Comparison of ENCODE assay signal across 27 cellular contexts in the genomic region with DNA sequence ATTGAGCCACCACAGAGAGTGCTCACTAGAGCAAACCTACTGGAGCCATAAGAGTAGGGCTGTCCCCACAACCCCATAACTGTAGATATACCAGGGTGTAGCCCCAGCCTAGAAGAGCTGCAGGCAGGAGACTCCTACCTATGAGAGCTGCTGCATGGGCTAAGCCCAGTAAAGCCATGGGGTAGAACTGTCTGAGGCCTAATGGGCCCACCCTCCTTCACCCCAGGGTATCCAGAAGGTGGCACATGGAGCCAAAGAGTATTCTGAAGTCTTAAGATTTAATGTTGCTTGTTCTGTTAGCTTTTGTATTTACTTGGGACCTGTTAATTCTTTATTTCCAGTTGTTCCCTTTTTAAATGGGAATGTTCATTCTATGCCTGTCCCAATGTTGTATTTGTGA.
"Had no signal": no experiment of that assay in that cellular context is flagged by ENCODE, and none has a peak within 500 bp of the region (broad histone marks: within the 10 kb centered on the region; RNA-seq: fewer than 3 reads in every experiment).

No MANE protein-coding gene starts in this region.

- H3K27ac ChIP-seq: ascending aorta, body of pancreas, SJSA1 had no signal

- H3K4me1 ChIP-seq: ascending aorta, body of pancreas, SJSA1 had no signal

- H3K9me3 ChIP-seq: ascending aorta, body of pancreas, MG63 had no signal

- FAIRE-seq: bronchial epithelial cell, RCC 7860 had no signal

- H3K4me3 ChIP-seq: ascending aorta, body of pancreas, MG63, SJSA1 had no signal

- H3K27ac Mint-ChIP-seq: activated CD8-positive, alpha-beta T cell treated with anti-CD3 and anti-CD28 coated beads, Interleukin-2, amount 10 ng/mL, durations not matched to agents 7 days and 5 days; T-helper 2 cell treated with Interferon-gamma antibody and Interleukin-4, amounts not matched to agents 5 μg/mL and 100 μg/mL, for 36 hours had no signal

- DNase-seq: activated CD4-positive, alpha-beta T cell treated with anti-CD3 and anti-CD28 coated beads for 4 hours; activated CD8-positive, alpha-beta memory T cell treated with anti-CD3 and anti-CD28 coated beads, Interleukin-2, amount 50 U/mL, for 48 hours; activated CD8-positive, alpha-beta T cell treated with anti-CD3 and anti-CD28 coated beads, Interleukin-2, amount 10 ng/mL, durations not matched to agents 7 days and 5 days; activated naive CD4-positive, alpha-beta T cell treated with anti-CD3 and anti-CD28 coated beads, Interleukin-2, amount 50 U/mL, for 16 hours; activated T-cell treated with anti-CD3 and anti-CD28 coated beads, Interleukin-2, amount 50 U/mL, for 1 hour; amniotic stem cell; body of pancreas; central memory CD4-positive, alpha-beta T cell; MG63; MV-4-11; NCI-H1092 treated with DMSO at 0.1 percent for 48 hours; NCI-H1436; NCI-H1694 treated with DMSO at 0.1 percent for 48 hours; NCI-H2029 treated with DMSO at 0.1 percent for 48 hours; NCI-H345; NCI-H510A; NCI-H69; NK-92 treated with Interleukin-12 subunit alpha and Interleukin-12 subunit beta, amount 100 ng/mL, for 24 hours; SHP77; SW 1271 had no signal

- H3K4me3 Mint-ChIP-seq: activated CD8-positive, alpha-beta T cell treated with anti-CD3 and anti-CD28 coated beads, Interleukin-2, amount 10 ng/mL, durations not matched to agents 7 days and 5 days; T-helper 2 cell treated with Interferon-gamma antibody and Interleukin-4, amounts not matched to agents 5 μg/mL and 100 μg/mL, for 36 hours had no signal

- ATAC-seq: activated CD4-positive, CD25-positive, alpha-beta regulatory T cell treated with anti-CD3 and anti-CD28 coated beads, Interleukin-2, amount 50 U/mL, for 24 hours; activated CD8-positive, alpha-beta T cell treated with anti-CD3 and anti-CD28 coated beads, Interleukin-2, amount 10 ng/mL, durations not matched to agents 7 days and 5 days; body of pancreas; SK-N-SH treated with all-trans-retinoic acid at 6 μM for 48 hours had no signal

- H3K36me3 ChIP-seq: ascending aorta, MG63, SJSA1 had no signal

- H3K27me3 ChIP-seq: ascending aorta, body of pancreas, MG63, SJSA1 had no signal
